In the genomic region with DNA sequence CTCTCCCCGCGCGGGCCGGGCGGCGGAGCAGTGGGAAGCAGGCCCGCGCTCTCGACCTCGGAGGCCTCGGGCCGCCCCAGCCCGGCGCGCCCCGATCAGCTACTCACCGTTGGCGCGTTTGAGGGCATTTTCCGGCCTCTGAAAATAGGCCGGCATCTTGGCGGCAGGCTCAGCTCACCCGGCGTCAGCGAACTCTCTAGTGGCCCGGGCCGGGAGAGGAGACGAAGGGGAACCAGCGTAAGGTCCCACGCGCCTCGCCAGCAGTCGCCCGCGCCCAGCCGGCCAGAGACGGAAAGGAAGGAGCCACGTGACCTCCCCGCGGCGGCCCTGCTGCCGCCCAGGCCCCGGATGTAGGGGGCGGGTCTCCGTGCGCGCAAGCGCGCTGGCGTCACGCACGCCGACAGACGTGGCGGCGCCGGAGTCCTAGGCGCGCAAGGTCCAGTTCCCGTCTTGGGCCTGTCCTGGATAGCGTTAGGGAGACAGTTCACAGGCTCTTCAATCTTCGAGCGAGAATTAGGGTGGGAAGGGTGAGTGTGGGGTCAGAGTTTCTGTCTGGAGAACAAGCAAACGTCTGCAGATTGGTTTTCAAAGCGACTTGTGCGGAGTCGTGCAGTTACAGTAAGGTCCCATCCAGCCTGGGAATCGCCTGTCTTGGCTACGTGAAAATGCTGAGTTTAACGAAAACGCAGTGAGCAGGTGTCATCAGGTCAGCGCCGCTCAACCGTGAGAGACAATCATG, we compare ENCODE assay signal across 1 cellular context.
TF ChIP-seq lines count a peak whose summit lies in the region.

A gene with protein sequence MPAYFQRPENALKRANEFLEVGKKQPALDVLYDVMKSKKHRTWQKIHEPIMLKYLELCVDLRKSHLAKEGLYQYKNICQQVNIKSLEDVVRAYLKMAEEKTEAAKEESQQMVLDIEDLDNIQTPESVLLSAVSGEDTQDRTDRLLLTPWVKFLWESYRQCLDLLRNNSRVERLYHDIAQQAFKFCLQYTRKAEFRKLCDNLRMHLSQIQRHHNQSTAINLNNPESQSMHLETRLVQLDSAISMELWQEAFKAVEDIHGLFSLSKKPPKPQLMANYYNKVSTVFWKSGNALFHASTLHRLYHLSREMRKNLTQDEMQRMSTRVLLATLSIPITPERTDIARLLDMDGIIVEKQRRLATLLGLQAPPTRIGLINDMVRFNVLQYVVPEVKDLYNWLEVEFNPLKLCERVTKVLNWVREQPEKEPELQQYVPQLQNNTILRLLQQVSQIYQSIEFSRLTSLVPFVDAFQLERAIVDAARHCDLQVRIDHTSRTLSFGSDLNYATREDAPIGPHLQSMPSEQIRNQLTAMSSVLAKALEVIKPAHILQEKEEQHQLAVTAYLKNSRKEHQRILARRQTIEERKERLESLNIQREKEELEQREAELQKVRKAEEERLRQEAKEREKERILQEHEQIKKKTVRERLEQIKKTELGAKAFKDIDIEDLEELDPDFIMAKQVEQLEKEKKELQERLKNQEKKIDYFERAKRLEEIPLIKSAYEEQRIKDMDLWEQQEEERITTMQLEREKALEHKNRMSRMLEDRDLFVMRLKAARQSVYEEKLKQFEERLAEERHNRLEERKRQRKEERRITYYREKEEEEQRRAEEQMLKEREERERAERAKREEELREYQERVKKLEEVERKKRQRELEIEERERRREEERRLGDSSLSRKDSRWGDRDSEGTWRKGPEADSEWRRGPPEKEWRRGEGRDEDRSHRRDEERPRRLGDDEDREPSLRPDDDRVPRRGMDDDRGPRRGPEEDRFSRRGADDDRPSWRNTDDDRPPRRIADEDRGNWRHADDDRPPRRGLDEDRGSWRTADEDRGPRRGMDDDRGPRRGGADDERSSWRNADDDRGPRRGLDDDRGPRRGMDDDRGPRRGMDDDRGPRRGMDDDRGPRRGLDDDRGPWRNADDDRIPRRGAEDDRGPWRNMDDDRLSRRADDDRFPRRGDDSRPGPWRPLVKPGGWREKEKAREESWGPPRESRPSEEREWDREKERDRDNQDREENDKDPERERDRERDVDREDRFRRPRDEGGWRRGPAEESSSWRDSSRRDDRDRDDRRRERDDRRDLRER (N-terminal part only) (minus strand): TSS at position 297 of the 739 bp plus-strand sequence. CDS start 141 bp downstream, at position 156.

TF ChIP-seq in HepG2, 621 proteins besides CTCF, POLR2A, EP300 and RAD21 (continued from another document and continues in another):
- peak; percentile 80; the same call in 1 of the 2 replicates for TF ChIP-seq UBTF (CRISPR knock-in tag; IDR thresholded peaks at IDR 0.05)
- TF ChIP-seq FOXP1 (IDR thresholded peaks at IDR 0.05), result no peak
- TF ChIP-seq FOXP1 (CRISPR knock-in tag; IDR thresholded peaks at IDR 0.05), result no peak
- TF ChIP-seq, protein P1, sequence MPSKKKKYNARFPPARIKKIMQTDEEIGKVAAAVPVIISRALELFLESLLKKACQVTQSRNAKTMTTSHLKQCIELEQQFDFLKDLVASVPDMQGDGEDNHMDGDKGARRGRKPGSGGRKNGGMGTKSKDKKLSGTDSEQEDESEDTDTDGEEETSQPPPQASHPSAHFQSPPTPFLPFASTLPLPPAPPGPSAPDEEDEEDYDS (CRISPR knock-in tag; IDR thresholded peaks at IDR 0.05), result peak; percentile 94
- TF ChIP-seq ZNF414 (CRISPR knock-in tag; IDR thresholded peaks at IDR 0.05), result 0 out of 2 replicates have a peak, but pooled peaks have one; percentile 30
- peak; percentile 86; the same call in 1 of the 2 replicates for TF ChIP-seq ZNF224 (CRISPR knock-in tag; IDR thresholded peaks at IDR 0.05)
- peak; percentile 85 for TF ChIP-seq POGK (CRISPR knock-in tag; conservative IDR thresholded peaks at IDR 0.05)
- no peak for TF ChIP-seq ZNF292 (CRISPR knock-in tag; IDR thresholded peaks at IDR 0.05; ENCODE audit: borderline replicate concordance, low read depth)
- 0 out of 2 replicates have a peak, but pooled peaks have one; percentile 11 for TF ChIP-seq ZBTB7B (CRISPR knock-in tag; IDR thresholded peaks at IDR 0.05)
- no peak for TF ChIP-seq SMAD9 (CRISPR knock-in tag; IDR thresholded peaks at IDR 0.05)
- no peak for TF ChIP-seq NFIB (CRISPR knock-in tag; IDR thresholded peaks at IDR 0.05; ENCODE audit: borderline replicate concordance)
- peak; percentile 95 for TF ChIP-seq ZNF850 (CRISPR knock-in tag; conservative IDR thresholded peaks at IDR 0.05)
- TF ChIP-seq NFYC (CRISPR knock-in tag; IDR thresholded peaks at IDR 0.05), result peak; percentile 54; the same call in 1 of the 2 replicates
- no peak for TF ChIP-seq HNRNPH1 (optimal IDR thresholded peaks at IDR 0.05; ENCODE audit: low read depth, low read length)
- TF ChIP-seq ZNF724P (CRISPR knock-in tag; IDR thresholded peaks at IDR 0.05; ENCODE audit: borderline replicate concordance), result 0 out of 2 replicates have a peak, but pooled peaks have one; percentile 90
- peak; percentile 82; the same call in 1 of the 2 replicates for TF ChIP-seq BRCA1 (CRISPR knock-in tag; IDR thresholded peaks at IDR 0.05)
- peak; percentile 41 for TF ChIP-seq HNRNPK (IDR thresholded peaks at IDR 0.05; ENCODE audit: low read depth, low read length, poor library complexity, severe bottlenecking)
- TF ChIP-seq ZNF280B (CRISPR knock-in tag; IDR thresholded peaks at IDR 0.05; ENCODE audit: borderline replicate concordance), result no peak; the same call in 1 of the 2 replicates
- peak; percentile 49; the same call in 1 of the 2 replicates for TF ChIP-seq CREBL2 (CRISPR knock-in tag; IDR thresholded peaks at IDR 0.05; ENCODE audit: borderline replicate concordance)
- TF ChIP-seq ZNF331 (CRISPR knock-in tag; IDR thresholded peaks at IDR 0.05), result peak; percentile 65; the same call in 1 of the 2 replicates
- TF ChIP-seq NKX3-1 (CRISPR knock-in tag; IDR thresholded peaks at IDR 0.05), result 0 out of 2 replicates have a peak, but pooled peaks have one; percentile 72
- no peak for TF ChIP-seq MIER2 (CRISPR knock-in tag; IDR thresholded peaks at IDR 0.05)
- TF ChIP-seq RXRB (CRISPR knock-in tag; IDR thresholded peaks at IDR 0.05; ENCODE audit: borderline replicate concordance), result peak; percentile 33; the same call in 1 of the 2 replicates
- no peak for TF ChIP-seq ZNF589 (CRISPR knock-in tag; conservative IDR thresholded peaks at IDR 0.05)
- TF ChIP-seq REL (CRISPR knock-in tag; conservative IDR thresholded peaks at IDR 0.05), result no peak
- TF ChIP-seq, protein P2, sequence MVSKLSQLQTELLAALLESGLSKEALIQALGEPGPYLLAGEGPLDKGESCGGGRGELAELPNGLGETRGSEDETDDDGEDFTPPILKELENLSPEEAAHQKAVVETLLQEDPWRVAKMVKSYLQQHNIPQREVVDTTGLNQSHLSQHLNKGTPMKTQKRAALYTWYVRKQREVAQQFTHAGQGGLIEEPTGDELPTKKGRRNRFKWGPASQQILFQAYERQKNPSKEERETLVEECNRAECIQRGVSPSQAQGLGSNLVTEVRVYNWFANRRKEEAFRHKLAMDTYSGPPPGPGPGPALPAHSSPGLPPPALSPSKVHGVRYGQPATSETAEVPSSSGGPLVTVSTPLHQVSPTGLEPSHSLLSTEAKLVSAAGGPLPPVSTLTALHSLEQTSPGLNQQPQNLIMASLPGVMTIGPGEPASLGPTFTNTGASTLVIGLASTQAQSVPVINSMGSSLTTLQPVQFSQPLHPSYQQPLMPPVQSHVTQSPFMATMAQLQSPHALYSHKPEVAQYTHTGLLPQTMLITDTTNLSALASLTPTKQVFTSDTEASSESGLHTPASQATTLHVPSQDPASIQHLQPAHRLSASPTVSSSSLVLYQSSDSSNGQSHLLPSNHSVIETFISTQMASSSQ (IDR thresholded peaks at IDR 0.05; ENCODE audit: low read depth), result no peak
- TF ChIP-seq, protein P2 (CRISPR knock-in tag; IDR thresholded peaks at IDR 0.05; ENCODE audit: borderline replicate concordance), result peak; percentile 44; the same call in 1 of the 2 replicates
- no peak for TF ChIP-seq MTERF4 (CRISPR knock-in tag; IDR thresholded peaks at IDR 0.05)
- 0 out of 2 replicates have a peak, but pooled peaks have one; percentile 19 for TF ChIP-seq TIGD3 (CRISPR knock-in tag; IDR thresholded peaks at IDR 0.05; ENCODE audit: borderline replicate concordance)
- peak; percentile 78; the same call in 1 of the 2 replicates for TF ChIP-seq TSC22D2 (CRISPR knock-in tag; IDR thresholded peaks at IDR 0.05; ENCODE audit: borderline replicate concordance)
- TF ChIP-seq CCAR2 (optimal IDR thresholded peaks at IDR 0.05; ENCODE audit: low read depth, low read length), result no peak
- no peak for TF ChIP-seq ZNF543 (CRISPR knock-in tag; IDR thresholded peaks at IDR 0.05)
- no peak for TF ChIP-seq ZNF713 (CRISPR knock-in tag; IDR thresholded peaks at IDR 0.05)
